ENCODE assay signal across 10 cellular contexts in the genomic region with DNA sequence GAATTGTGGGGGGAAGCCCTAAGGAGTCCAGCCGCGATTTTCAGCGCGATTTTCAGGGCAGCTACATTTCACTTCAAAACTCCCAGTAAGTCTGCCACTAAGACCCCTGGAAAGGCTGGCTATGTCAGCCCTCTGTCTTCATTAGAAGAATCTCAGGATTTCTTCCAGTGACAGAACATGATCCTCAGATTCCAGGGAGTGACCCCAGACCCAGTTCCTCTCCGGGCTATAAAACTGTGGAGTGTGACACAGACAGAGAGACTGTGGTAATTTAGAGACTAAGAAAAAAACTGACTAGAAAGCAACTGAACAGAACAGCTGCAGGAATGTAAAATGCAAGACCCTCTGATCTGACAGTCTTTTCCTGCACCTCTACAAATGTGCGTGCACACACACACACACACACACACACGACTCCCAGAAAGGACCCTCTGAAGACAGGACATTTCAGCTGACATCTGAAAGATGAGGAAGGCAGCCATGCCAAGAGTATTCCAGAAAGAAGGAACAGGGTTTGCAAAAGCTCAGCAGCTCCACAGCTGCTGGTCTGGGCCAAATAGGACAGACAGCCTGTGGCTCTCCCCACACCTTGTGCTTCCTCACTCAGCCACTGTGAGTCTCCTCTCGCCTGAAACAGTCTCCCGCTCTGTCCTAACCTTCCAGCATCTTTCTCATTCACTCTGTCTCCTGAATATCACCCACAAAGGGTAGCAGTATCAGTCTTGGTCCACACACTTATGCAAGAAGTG.
A peak's percentile ranks its signal among the peaks of the same experiment; 100 is the strongest.
DNase-seq lines count a peak whose midpoint lies in the region; ATAC-seq and TF ChIP-seq lines count a peak whose summit lies in the region.
"Had no signal": no experiment of that assay in that cellular context is flagged by ENCODE, and none has a peak within 500 bp of the region (broad histone marks: within the 10 kb centered on the region; RNA-seq: fewer than 3 reads in every experiment).

No MANE protein-coding gene starts in this region.

- no peak overlapping the region for H2AFZ ChIP-seq in neural progenitor cell (replicated peaks)

- H3K4me1 Mint-ChIP-seq in neural progenitor cell: peaks cover 27% of the 10 kb centered on the region

- H3K9me3 Mint-ChIP-seq in neural progenitor cell: no peaks in the 10 kb centered on the region

- H3K79me2 ChIP-seq in neural progenitor cell (ENCODE audit: low read depth): no peaks in the 10 kb centered on the region

- H3K27ac ChIP-seq in neural progenitor cell: no peak overlapping the region
- H3K27ac ChIP-seq: 22Rv1, neutrophil had no signal

- H4K20me1 ChIP-seq in neural progenitor cell (ENCODE audit: low read depth): no peaks in the 10 kb centered on the region

- H3K36me3 Mint-ChIP-seq in neural progenitor cell: no peaks in the 10 kb centered on the region

- peak; percentile 30 for TF ChIP-seq CTCF in epithelial cell of esophagus (IDR thresholded peaks at IDR 0.05; ENCODE audit: insufficient read depth, low read depth, low read length, missing control alignments)
- peak; percentile 26 for TF ChIP-seq CTCF in neural progenitor cell (IDR thresholded peaks at IDR 0.05)

- peaks cover 8% of the 10 kb centered on the region for H3K27me3 Mint-ChIP-seq in neural progenitor cell (ENCODE audit: insufficient read depth, low read depth)

- peak overlapping the region; percentile 11 for H3K27ac Mint-ChIP-seq in neural progenitor cell

- no peaks in the 10 kb centered on the region for H3K9me3 ChIP-seq in neural progenitor cell (ENCODE audit: low read depth)
- H3K9me3 ChIP-seq: neutrophil had no signal

- H3F3A ChIP-seq in neural progenitor cell (ENCODE audit: low read depth): no peaks in the 10 kb centered on the region

- H3K4me2 ChIP-seq in neural progenitor cell: no peak overlapping the region

- H3K4me3 ChIP-seq in epithelial cell of esophagus (ENCODE audit: low read length) (no peak overlapping the region), neural progenitor cell (no peak overlapping the region)

- no peak overlapping the region for H3K4me3 Mint-ChIP-seq in neural progenitor cell

- H3K27me3 ChIP-seq in neural progenitor cell: no peaks in the 10 kb centered on the region
- H3K27me3 ChIP-seq: neutrophil had no signal

- DNase-seq in DMS53 (lab: John Stamatoyannopoulos, UW) (peak; percentile 33), DMS53 treated with DMSO at 0.1 percent for 48 hours (lab: John Stamatoyannopoulos, UW; ENCODE audit: unreplicated experiment) (no peak), NCI-H226 (peak; percentile 35), epithelial cell of esophagus (ENCODE audit: low read depth) (peak; percentile 30), neural progenitor cell (ENCODE audit: low spot score) (peak; percentile 47)
- no peak for DNase-seq in activated CD4-positive, CD25-positive, alpha-beta regulatory T cell treated with anti-CD3 and anti-CD28 coated beads, Interleukin-2, amount 50 U/mL, for 72 hours
- no peak for DNase-seq in stimulated activated CD4-positive, alpha-beta T cell treated with anti-CD3 and anti-CD28 coated beads, Interleukin-4, amount 100 ng/mL, for 1 hour

- ATAC-seq in HG03571 (IDR thresholded peaks at IDR 0.05; ENCODE audit: unreplicated experiment): no peak

- peaks cover 12% of the 10 kb centered on the region for H3K4me1 ChIP-seq in neural progenitor cell

- H3K9ac ChIP-seq in neural progenitor cell: no peak overlapping the region

- no peaks in the 10 kb centered on the region for H3K36me3 ChIP-seq in neural progenitor cell
- H3K36me3 ChIP-seq: neutrophil had no signal

Comparison
In these comparisons a context has a peak if more than half of its experiments do, and no peak if none do; other contexts are left out.
1. DNase-seq: peak in DMS53 (single experiment), NCI-H226 (single experiment), epithelial cell of esophagus (single experiment) and neural progenitor cell (single experiment); none in DMS53 treated with DMSO at 0.1 percent for 48 hours (single experiment), activated CD4-positive, CD25-positive, alpha-beta regulatory T cell treated with anti-CD3 and anti-CD28 coated beads, Interleukin-2, amount 50 U/mL, for 72 hours (single experiment) and stimulated activated CD4-positive, alpha-beta T cell treated with anti-CD3 and anti-CD28 coated beads, Interleukin-4, amount 100 ng/mL, for 1 hour (single experiment).